Comparison of ENCODE assay signal across 1 cellular context in genomic region chr9:16192403-16193017, GRCh38.
TF ChIP-seq lines count a peak whose summit lies in the region.

No MANE protein-coding gene starts in this region.

TF ChIP-seq in H1, 55 proteins besides CTCF, POLR2A, EP300 and RAD21:
- no peak for TF ChIP-seq RFX5 (IDR thresholded peaks at IDR 0.05; ENCODE audit: borderline replicate concordance, low read depth, low read length)
- TF ChIP-seq PHF8 (conservative IDR thresholded peaks at IDR 0.05; ENCODE audit: low read depth, low read length): no peak
- TF ChIP-seq ATF2 (IDR thresholded peaks at IDR 0.05; ENCODE audit: low read length): no peak
- no peak for TF ChIP-seq CBX8 (IDR thresholded peaks at IDR 0.05; ENCODE audit: borderline replicate concordance, low read depth, low read length)
- TF ChIP-seq POU5F1 (IDR thresholded peaks at IDR 0.05; ENCODE audit: low read depth, low read length): no peak
- no peak for TF ChIP-seq TAF1 (IDR thresholded peaks at IDR 0.05; ENCODE audit: low read depth, low read length)
